In the genomic region with DNA sequence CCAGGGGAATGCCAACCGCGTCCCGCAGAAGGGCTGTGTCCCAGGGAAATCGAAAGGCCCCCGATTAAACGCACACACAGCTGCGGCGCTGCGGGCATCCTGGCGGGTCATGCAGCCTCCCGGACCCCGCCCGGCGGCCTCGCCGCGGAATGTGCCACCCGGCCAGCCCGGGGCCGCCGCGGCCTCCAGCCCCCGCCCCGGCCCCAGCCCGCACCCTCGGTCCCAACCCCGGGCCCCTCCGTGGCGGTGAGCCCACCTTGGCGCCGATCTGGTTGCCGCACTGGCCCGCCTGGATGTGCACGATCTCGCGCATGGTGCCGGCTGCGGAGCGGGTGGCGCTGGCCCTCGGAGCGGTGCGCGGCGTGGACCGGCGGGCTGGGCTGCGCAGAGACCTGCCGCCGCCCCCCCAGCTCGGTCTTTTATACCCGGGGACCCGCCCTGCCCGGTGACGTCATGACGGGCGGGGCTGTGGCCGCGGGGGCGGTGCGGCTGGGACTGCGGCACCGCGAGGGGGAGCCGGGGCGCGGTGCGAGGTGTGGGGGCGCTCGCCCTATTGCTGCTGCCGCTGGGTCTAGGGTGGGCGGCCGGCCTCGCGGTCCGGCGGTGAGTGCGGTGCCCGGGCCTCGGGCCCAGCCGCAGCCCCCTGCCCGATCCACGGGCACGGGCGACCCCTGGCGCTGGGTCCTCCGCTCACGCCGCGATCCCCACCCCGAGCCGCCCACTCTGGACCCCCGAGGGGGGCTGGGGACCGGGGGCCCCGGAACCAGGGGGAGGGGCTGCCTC, we compare ENCODE assay signal across 8 cellular contexts. TPM values are rescaled to one million over a fixed set of nuclear protein-coding genes. Genes with fewer than 3 reads are reported as not detected.
DNase-seq lines count a peak whose midpoint lies in the region; ATAC-seq and TF ChIP-seq lines count a peak whose summit lies in the region.

Gene TUBB2A, minus strand, starts transcription at position 394 of the 783 bp plus-strand sequence. Its CDS starts 81 bp downstream, at position 313.

- peak within 1 kb of the TSS; percentile 62 for H3K4me3 ChIP-seq in AG09309 (ENCODE audit: control insufficient read depth, low read depth, low read length)

- peak within 1 kb of the TSS; percentile 54 for H3K27ac Mint-ChIP-seq in mesothelial cell of epicardium

- H3K27me3 Mint-ChIP-seq in mesothelial cell of epicardium (ENCODE audit: low read depth): peaks cover 42% of the 10 kb centered on the region

- peaks cover 7% of the 10 kb centered on the region for H3K36me3 Mint-ChIP-seq in mesothelial cell of epicardium

- no peak for DNase-seq in AG09309 (ENCODE audit: low read depth)
- DNase-seq in NCI-H748 treated with DMSO at 0.1 percent for 48 hours (lab: John Stamatoyannopoulos, UW): peak; percentile 68
- DNase-seq in activated CD8-positive, alpha-beta memory T cell treated with anti-CD3 and anti-CD28 coated beads, Interleukin-2, amount 50 U/mL, for 1 hour (ENCODE audit: extremely low read depth): peak; percentile 61
- DNase-seq in mesothelial cell of epicardium (ENCODE audit: low spot score in 2 of 2, unreplicated experiment in 2 of 2): peak; percentile 76 to 87
- DNase-seq in stimulated activated CD8-positive, alpha-beta memory T cell treated with anti-CD3 and anti-CD28 coated beads, Interleukin-15, amount 100 ng/mL, for 48 hours (ENCODE audit: low read depth in 2 of 2): peak; percentile 66 to 69

- ATAC-seq in GM18868 (IDR thresholded peaks at IDR 0.05; ENCODE audit: unreplicated experiment): peak; percentile 81
- ATAC-seq in HG03103 (IDR thresholded peaks at IDR 0.05; ENCODE audit: low read depth, unreplicated experiment): peak; percentile 74

- no peaks in the 10 kb centered on the region for H3K9me3 Mint-ChIP-seq in mesothelial cell of epicardium

- H3K4me1 Mint-ChIP-seq in mesothelial cell of epicardium: peaks cover 21% of the 10 kb centered on the region

- in situ Hi-C loops in endometrial microvascular endothelial cells (cut with HindIII; ENCODE audit: inconsistent ontology term, low pct_unique_long_range_greater_than_20kb, low sequenced_read_pairs): no loop called here

- no peak for TF ChIP-seq CTCF in AG09309 (IDR thresholded peaks at IDR 0.05; ENCODE audit: control insufficient read depth, insufficient read depth, low read depth, low read length, missing control alignments)
- no peak for TF ChIP-seq CTCF in mesothelial cell of epicardium (IDR thresholded peaks at IDR 0.05; ENCODE audit: unreplicated experiment)

- H3K4me3 Mint-ChIP-seq in mesothelial cell of epicardium: peak within 1 kb of the TSS; percentile 81

RNA-seq across cellular contexts. Expression of gene TUBB2A, which starts in this region (rescaled TPM):
- total RNA-seq in endometrial microvascular endothelial cells (ENCODE audit: inconsistent ontology term) (214 TPM), mesothelial cell of epicardium (21.5 to 25.5 TPM (median 24.3 TPM) in 3 replicates)
